ENCODE assay signal across 12 cellular contexts in the genomic region with DNA sequence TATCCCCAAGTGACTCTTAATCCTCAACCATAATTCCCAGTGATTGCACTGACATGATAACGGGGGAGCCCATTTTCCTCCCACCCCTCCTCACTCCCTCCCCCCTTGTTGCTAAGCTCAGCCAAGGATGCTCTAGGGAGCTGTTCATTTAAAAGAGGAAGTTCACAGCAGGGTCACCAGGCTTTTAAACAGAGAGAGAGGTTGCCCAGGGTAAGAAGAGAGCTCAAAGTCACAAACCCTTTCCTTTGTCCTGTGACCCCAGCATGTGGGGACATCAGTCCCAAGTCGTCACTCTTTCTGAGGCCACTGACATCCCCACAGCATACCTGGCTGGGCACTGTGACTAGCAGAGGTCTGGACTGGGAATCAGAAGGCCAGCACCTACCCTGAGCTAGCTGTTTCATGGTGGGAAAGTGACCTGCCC.
DNase-seq lines count a peak whose midpoint lies in the region; ATAC-seq and TF ChIP-seq lines count a peak whose summit lies in the region.
"Had no signal": no experiment of that assay in that cellular context is flagged by ENCODE, and none has a peak within 500 bp of the region (broad histone marks: within the 10 kb centered on the region; RNA-seq: fewer than 3 reads in every experiment).

No MANE protein-coding gene starts in this region.

- no peaks in the 10 kb centered on the region for H3K9me3 Mint-ChIP-seq in stimulated activated naive B cell treated with anti-CD40 and anti-IgM and Interleukin-4, amounts not matched to agents 10 μg/mL and 1 μg/mL and 100 μg/mL, for 72 hours
- H3K9me3 Mint-ChIP-seq: T-helper 1 cell treated with Interleukin-12 subunit alpha and Interleukin-12 subunit beta and Interleukin-4 antibody, amounts not matched to agents 30 μg/mL and 1 μg/mL, for 36 hours had no signal

- intact Hi-C loops in colonic mucosa (cut with DNase I) = no loop called here

- H3K27me3 ChIP-seq in colonic mucosa = no peaks in the 10 kb centered on the region
- H3K27me3 ChIP-seq: upper lobe of left lung had no signal

- H3K4me1 Mint-ChIP-seq in stimulated activated naive B cell treated with anti-CD40 and anti-IgM and Interleukin-4, amounts not matched to agents 10 μg/mL and 1 μg/mL and 100 μg/mL, for 72 hours = peaks cover 2 to 16% of the 10 kb centered on the region in 2 donors

- peak overlapping the region in 1 of 2 donors; percentile 3 for H3K9ac ChIP-seq in colonic mucosa (ENCODE audit: low read depth in 2 of 2, low read length in 2 of 2)
- H3K9ac ChIP-seq: KMS-11 had no signal

- TF ChIP-seq CTCF in colonic mucosa (IDR thresholded peaks at IDR 0.05) = no peak

- no peaks in the 10 kb centered on the region for H3K9me3 ChIP-seq in colonic mucosa
- H3K9me3 ChIP-seq: upper lobe of left lung had no signal

- no peaks in the 10 kb centered on the region for H3K36me3 Mint-ChIP-seq in stimulated activated naive B cell treated with anti-CD40 and anti-IgM and Interleukin-4, amounts not matched to agents 10 μg/mL and 1 μg/mL and 100 μg/mL, for 72 hours

- peak; percentile 2 for DNase-seq in NCI-H2227 (lab: John Stamatoyannopoulos, UW; ENCODE audit: unreplicated experiment)
- no peak for DNase-seq in NCI-H2227 treated with DMSO at 0.1 percent for 48 hours (lab: John Stamatoyannopoulos, UW)
- DNase-seq in NCI-H345 treated with DMSO at 0.1 percent for 48 hours (lab: John Stamatoyannopoulos, UW; ENCODE audit: unreplicated experiment) = peak; percentile 41
- peak; percentile 31 for DNase-seq in colonic mucosa
- DNase-seq in stimulated activated naive B cell treated with anti-CD40 and anti-IgM and Interleukin-4, amounts not matched to agents 10 μg/mL and 1 μg/mL and 100 μg/mL, for 72 hours = no peak
- no peak for DNase-seq in 8988T
- no peak for DNase-seq in stimulated activated CD4-positive, alpha-beta T cell treated with anti-CD3 and anti-CD28 coated beads, Interleukin-15, amount 100 ng/mL, for 24 hours
- DNase-seq: activated naive CD4-positive, alpha-beta T cell; upper lobe of left lung had no signal

- no peak overlapping the region for H3K27ac Mint-ChIP-seq in stimulated activated naive B cell treated with anti-CD40 and anti-IgM and Interleukin-4, amounts not matched to agents 10 μg/mL and 1 μg/mL and 100 μg/mL, for 72 hours
- H3K27ac Mint-ChIP-seq: T-helper 1 cell treated with Interleukin-12 subunit alpha and Interleukin-12 subunit beta and Interleukin-4 antibody, amounts not matched to agents 30 μg/mL and 1 μg/mL, for 36 hours had no signal

- no peaks in the 10 kb centered on the region for H3K36me3 ChIP-seq in colonic mucosa
- H3K36me3 ChIP-seq: upper lobe of left lung had no signal

- no peaks in the 10 kb centered on the region for H3K27me3 Mint-ChIP-seq in stimulated activated naive B cell treated with anti-CD40 and anti-IgM and Interleukin-4, amounts not matched to agents 10 μg/mL and 1 μg/mL and 100 μg/mL, for 72 hours

- H3K4me1 ChIP-seq in colonic mucosa = no peaks in the 10 kb centered on the region
- H3K4me1 ChIP-seq: upper lobe of left lung had no signal

- ATAC-seq in stimulated activated naive B cell treated with anti-CD40 and anti-IgM and Interleukin-4, amounts not matched to agents 10 μg/mL and 1 μg/mL and 100 μg/mL, for 72 hours (replicated peaks) = peak; percentile 67 to 81
- ATAC-seq in HG03045 (IDR thresholded peaks at IDR 0.05; ENCODE audit: unreplicated experiment) = no peak

- no peak overlapping the region for H3K27ac ChIP-seq in colonic mucosa
- H3K27ac ChIP-seq: KMS-11, upper lobe of left lung had no signal

- H3K4me3 Mint-ChIP-seq in stimulated activated naive B cell treated with anti-CD40 and anti-IgM and Interleukin-4, amounts not matched to agents 10 μg/mL and 1 μg/mL and 100 μg/mL, for 72 hours = no peak overlapping the region
- H3K4me3 Mint-ChIP-seq: T-helper 1 cell treated with Interleukin-12 subunit alpha and Interleukin-12 subunit beta and Interleukin-4 antibody, amounts not matched to agents 30 μg/mL and 1 μg/mL, for 36 hours had no signal

- no peak overlapping the region for H3K4me3 ChIP-seq in colonic mucosa
- H3K4me3 ChIP-seq: upper lobe of left lung had no signal

Comparison
In these comparisons a context has a peak if more than half of its experiments do, and no peak if none do; other contexts are left out.
1. DNase-seq: peak in NCI-H2227 (single experiment), NCI-H345 treated with DMSO at 0.1 percent for 48 hours (single experiment) and colonic mucosa (single experiment); none in NCI-H2227 treated with DMSO at 0.1 percent for 48 hours (single experiment), stimulated activated naive B cell treated with anti-CD40 and anti-IgM and Interleukin-4, amounts not matched to agents 10 μg/mL and 1 μg/mL and 100 μg/mL, for 72 hours (single experiment), 8988T (single experiment) and stimulated activated CD4-positive, alpha-beta T cell treated with anti-CD3 and anti-CD28 coated beads, Interleukin-15, amount 100 ng/mL, for 24 hours (single experiment).